18 cellular contexts compared by ENCODE assay signal in the genomic region with DNA sequence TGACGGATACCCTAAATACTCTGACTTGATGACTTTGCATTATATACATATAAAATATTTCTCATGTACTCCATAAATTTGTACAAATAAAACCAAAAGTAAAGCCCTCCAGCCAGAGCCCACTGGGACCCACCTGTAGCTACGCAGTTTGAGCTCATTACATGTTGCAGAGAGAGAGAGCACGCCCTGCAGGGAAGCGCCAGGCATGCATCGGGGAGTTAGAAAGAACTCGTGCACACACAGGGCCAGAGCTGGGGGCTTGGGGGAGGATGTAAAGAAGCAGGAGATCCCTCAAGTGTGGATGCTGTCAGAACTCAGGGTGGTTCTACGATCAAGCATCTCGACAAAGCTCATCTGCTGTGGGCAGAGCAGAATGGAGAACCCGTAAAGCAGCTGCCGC.
"Had no signal": no experiment of that assay in that cellular context is flagged by ENCODE, and none has a peak within 500 bp of the region (broad histone marks: within the 10 kb centered on the region; RNA-seq: fewer than 3 reads in every experiment).

No MANE protein-coding gene starts in this region.

- H3K27me3 ChIP-seq: vagina had no signal

- H3K36me3 ChIP-seq: lower lobe of right lung, tibial nerve, vagina had no signal

- H3K4me3 ChIP-seq: lower lobe of right lung, tibial nerve, vagina had no signal

- H3K36me3 Mint-ChIP-seq: activated CD4-positive, alpha-beta memory T cell treated with anti-CD3 and anti-CD28 coated beads for 36 hours; activated naive CD4-positive, alpha-beta T cell treated with anti-CD3 and anti-CD28 coated beads, Interleukin-2, amount 50 U/mL, for 72 hours; T-cell had no signal

- H3K9me3 Mint-ChIP-seq: activated CD4-positive, alpha-beta memory T cell treated with anti-CD3 and anti-CD28 coated beads for 36 hours; activated naive CD4-positive, alpha-beta T cell treated with anti-CD3 and anti-CD28 coated beads, Interleukin-2, amount 50 U/mL, for 72 hours; dendritic cell treated with granulocyte-macrophage colony-stimulating factor and Interleukin-4, amounts not matched to agents 40 ng/mL and 50 ng/mL, for 4 days; effector memory CD8-positive, alpha-beta T cell had no signal

- H3K9me3 ChIP-seq: lower lobe of right lung, vagina had no signal

- H3K27ac Mint-ChIP-seq: activated B cell treated with CpG ODN at 0.5 μM for 24 hours; activated CD4-positive, alpha-beta memory T cell treated with anti-CD3 and anti-CD28 coated beads for 36 hours; activated naive CD4-positive, alpha-beta T cell treated with anti-CD3 and anti-CD28 coated beads, Interleukin-2, amount 50 U/mL, for 72 hours; dendritic cell treated with granulocyte-macrophage colony-stimulating factor and Interleukin-4, amounts not matched to agents 40 ng/mL and 50 ng/mL, for 4 days; effector memory CD8-positive, alpha-beta T cell; nephron progenitor cell; T-cell had no signal

- H3K4me3 Mint-ChIP-seq: activated B cell treated with CpG ODN at 0.5 μM for 24 hours; activated CD4-positive, alpha-beta memory T cell treated with anti-CD3 and anti-CD28 coated beads for 36 hours; dendritic cell treated with granulocyte-macrophage colony-stimulating factor and Interleukin-4, amounts not matched to agents 40 ng/mL and 50 ng/mL, for 4 days; effector memory CD8-positive, alpha-beta T cell; nephron progenitor cell; T-cell had no signal

- ATAC-seq: activated naive CD4-positive, alpha-beta T cell treated with anti-CD3 and anti-CD28 coated beads, Interleukin-2, amount 50 U/mL, for 72 hours; effector memory CD8-positive, alpha-beta T cell; left cardiac atrium; lower lobe of right lung; stimulated activated naive CD8-positive, alpha-beta T cell treated with anti-CD3 and anti-CD28 coated beads, Interleukin-15, Interleukin-2, amounts not matched to agents 100 U/mL and 50 U/mL, for 24 hours; T-cell had no signal

- H3K4me1 Mint-ChIP-seq: activated B cell treated with CpG ODN at 0.5 μM for 24 hours, nephron progenitor cell had no signal

- H3K27ac ChIP-seq: lower lobe of right lung, tibial nerve, vagina had no signal

- DNase-seq: activated B cell treated with CpG ODN at 0.5 μM for 24 hours; activated CD4-positive, alpha-beta memory T cell treated with anti-CD3 and anti-CD28 coated beads for 36 hours; activated CD4-positive, alpha-beta T cell treated with anti-CD3 and anti-CD28 coated beads for 4 hours; activated CD8-positive, alpha-beta memory T cell treated with anti-CD3 and anti-CD28 coated beads, Interleukin-2, amount 50 U/mL, for 4 hours; activated gamma-delta T cell; activated T-cell treated with anti-CD3 and anti-CD28 coated beads, Interleukin-2, amount 50 U/mL, for 48 hours; effector memory CD8-positive, alpha-beta T cell; foreskin fibroblast; left cardiac atrium; lower lobe of right lung; nephron progenitor cell; occipital lobe; stimulated activated naive CD8-positive, alpha-beta T cell treated with anti-CD3 and anti-CD28 coated beads, Interleukin-15, Interleukin-2, amounts not matched to agents 100 U/mL and 50 U/mL, for 24 hours; T-cell had no signal
